In genomic region chr18:45828917-45829811, GRCh38 we compare ENCODE assay signal across 13 cellular contexts. TPM values are rescaled to one million over a fixed set of nuclear protein-coding genes. Genes with fewer than 3 reads are reported as not detected.
DNase-seq lines count a peak whose midpoint lies in the region; ATAC-seq and TF ChIP-seq lines count a peak whose summit lies in the region.
"Had no signal": no experiment of that assay in that cellular context is flagged by ENCODE, and none has a peak within 500 bp of the region (broad histone marks: within the 10 kb centered on the region; RNA-seq: fewer than 3 reads in every experiment).

No MANE protein-coding gene starts in this region.

- POLR2A ChIA-PET in naive thymus-derived CD4-positive, alpha-beta T cell (lab: Charles Lee): no interaction called here

- peak overlapping the region in 1 of 9 donors; percentile 32 for H3K27ac Mint-ChIP-seq in naive thymus-derived CD4-positive, alpha-beta T cell
- H3K27ac Mint-ChIP-seq: activated naive CD4-positive, alpha-beta T cell treated with anti-CD3 and anti-CD28 coated beads, Interleukin-2, amount 50 U/mL, for 24 hours had no signal

- TF ChIP-seq CTCF in esophagus squamous epithelium (IDR thresholded peaks at IDR 0.05): no peak

- 58 to 63% methylated on average over 8 of the region's 9 CpGs for WGBS in esophagus squamous epithelium, 2 donors

- CTCF ChIA-PET in naive thymus-derived CD4-positive, alpha-beta T cell (lab: Charles Lee): no interaction called here

- H3K36me3 ChIP-seq in naive thymus-derived CD4-positive, alpha-beta T cell (ENCODE audit: control insufficient read depth in 2 of 3, insufficient read depth in 3 of 3, low read length in 3 of 3): no peaks in the 10 kb centered on the region
- H3K36me3 ChIP-seq in esophagus squamous epithelium: no peaks in the 10 kb centered on the region

- no peak overlapping the region for H3K4me3 ChIP-seq in naive thymus-derived CD4-positive, alpha-beta T cell (ENCODE audit: low read length)
- H3K4me3 ChIP-seq in esophagus squamous epithelium: no peak overlapping the region

- peaks cover 3 to 14% (median 13%) of the 10 kb centered on the region in 5 donors for H3K27me3 Mint-ChIP-seq in naive thymus-derived CD4-positive, alpha-beta T cell

- intact Hi-C loops in naive thymus-derived CD4-positive, alpha-beta T cell (cut with micrococcal nuclease): no loop called here
- intact Hi-C loops in esophagus squamous epithelium (cut with DNase I): no loop called here

- no peaks in the 10 kb centered on the region for H3K9me3 ChIP-seq in naive thymus-derived CD4-positive, alpha-beta T cell (ENCODE audit: control insufficient read depth in 2 of 3, low read length in 3 of 3)
- no peaks in the 10 kb centered on the region for H3K9me3 ChIP-seq in esophagus squamous epithelium

- ATAC-seq in naive thymus-derived CD4-positive, alpha-beta T cell: peak; percentile 61

- no peaks in the 10 kb centered on the region for H3K27me3 ChIP-seq in naive thymus-derived CD4-positive, alpha-beta T cell (ENCODE audit: control insufficient read depth in 2 of 2, insufficient read depth in 2 of 2, low read length in 2 of 2)
- H3K27me3 ChIP-seq in esophagus squamous epithelium: peaks cover 0 to 98% (median 4%) of the 10 kb centered on the region in 4 donors

- peaks cover 0 to 9% of the 10 kb centered on the region in 2 donors for H3K4me1 ChIP-seq in naive thymus-derived CD4-positive, alpha-beta T cell (ENCODE audit: control insufficient read depth in 2 of 2, insufficient read depth in 2 of 2, low read length in 2 of 2)
- peaks cover 8 to 20% (median 13%) of the 10 kb centered on the region in 3 donors for H3K4me1 ChIP-seq in esophagus squamous epithelium

- peaks cover 16 to 35% (median 26%) of the 10 kb centered on the region in 7 donors for H3K4me1 Mint-ChIP-seq in naive thymus-derived CD4-positive, alpha-beta T cell

- TF ChIP-seq POLR2A in erythroblast (IDR thresholded peaks at IDR 0.05; ENCODE audit: low read length) (no peak), esophagus squamous epithelium (IDR thresholded peaks at IDR 0.05) (no peak)

- H3K4me3 Mint-ChIP-seq in naive thymus-derived CD4-positive, alpha-beta T cell: peak overlapping the region in 1 of 10 donors; percentile 28
- H3K4me3 Mint-ChIP-seq: activated naive CD4-positive, alpha-beta T cell treated with anti-CD3 and anti-CD28 coated beads, Interleukin-2, amount 50 U/mL, for 24 hours; CD8-positive, alpha-beta memory T cell; HFFc6 had no signal

- DNase-seq in COLO668 (lab: John Stamatoyannopoulos, UW; ENCODE audit: unreplicated experiment): peak; percentile 44
- peak; percentile 72 for DNase-seq in NCI-H2196 (lab: John Stamatoyannopoulos, UW; ENCODE audit: unreplicated experiment)
- DNase-seq in erythroblast (lab: John Stamatoyannopoulos, UW): peak; percentile 31 to 64
- DNase-seq in naive thymus-derived CD4-positive, alpha-beta T cell: no peak
- no peak for DNase-seq in stimulated activated CD4-positive, alpha-beta T cell treated with anti-CD3 and anti-CD28 coated beads, Interleukin-12 subunit alpha, Interleukin-12 subunit beta, amount 100 ng/mL, for 4 hours
- DNase-seq in NCI-H1436 (lab: John Stamatoyannopoulos, UW): no peak
- no peak for DNase-seq in dermis blood vessel endothelial cell
- DNase-seq in esophagus squamous epithelium (lab: John Stamatoyannopoulos, UW): no peak
- DNase-seq: CD8-positive, alpha-beta memory T cell; HFFc6; NCI-H774 had no signal

- no peak overlapping the region for H3K27ac ChIP-seq in naive thymus-derived CD4-positive, alpha-beta T cell (ENCODE audit: low read depth, low read length)
- H3K27ac ChIP-seq in esophagus squamous epithelium: no peak overlapping the region

- H3K36me3 Mint-ChIP-seq in naive thymus-derived CD4-positive, alpha-beta T cell: no peaks in the 10 kb centered on the region
- H3K36me3 Mint-ChIP-seq: activated naive CD4-positive, alpha-beta T cell treated with anti-CD3 and anti-CD28 coated beads, Interleukin-2, amount 50 U/mL, for 24 hours had no signal

- H3K9me3 Mint-ChIP-seq in naive thymus-derived CD4-positive, alpha-beta T cell: no peaks in the 10 kb centered on the region
- H3K9me3 Mint-ChIP-seq: activated naive CD4-positive, alpha-beta T cell treated with anti-CD3 and anti-CD28 coated beads, Interleukin-2, amount 50 U/mL, for 24 hours; CD8-positive, alpha-beta memory T cell; HFFc6 had no signal

RNA-seq across cellular contexts. Expression of gene SIGLEC15, which starts 3.7 kb away (rescaled TPM):
- total RNA-seq in naive thymus-derived CD4-positive, alpha-beta T cell: 1 to 10 TPM in 1 of 5 experiments, not detected in 4; 1.3 TPM
- polyA plus RNA-seq in naive thymus-derived CD4-positive, alpha-beta T cell: under 1 TPM in 1 of 2 donors, not detected in 1; 0.13 TPM
- total RNA-seq in dermis blood vessel endothelial cell: 0.05 TPM in 1 of 2 replicates, not detected in the other
- total RNA-seq in esophagus squamous epithelium: not detected
- total RNA-seq: CD8-positive, alpha-beta memory T cell; temporal lobe had no signal

Comparison
In these comparisons a context has a peak if more than half of its experiments do, and no peak if none do; other contexts are left out.
1. DNase-seq: peak in COLO668 (single experiment), NCI-H2196 (single experiment) and erythroblast (2 of 2); none in naive thymus-derived CD4-positive, alpha-beta T cell (0 of 9), stimulated activated CD4-positive, alpha-beta T cell treated with anti-CD3 and anti-CD28 coated beads, Interleukin-12 subunit alpha, Interleukin-12 subunit beta, amount 100 ng/mL, for 4 hours (single experiment), NCI-H1436 (single experiment), dermis blood vessel endothelial cell (single experiment) and esophagus squamous epithelium (single experiment).